Comparison of ENCODE assay signal across 13 cellular contexts in the genomic region with DNA sequence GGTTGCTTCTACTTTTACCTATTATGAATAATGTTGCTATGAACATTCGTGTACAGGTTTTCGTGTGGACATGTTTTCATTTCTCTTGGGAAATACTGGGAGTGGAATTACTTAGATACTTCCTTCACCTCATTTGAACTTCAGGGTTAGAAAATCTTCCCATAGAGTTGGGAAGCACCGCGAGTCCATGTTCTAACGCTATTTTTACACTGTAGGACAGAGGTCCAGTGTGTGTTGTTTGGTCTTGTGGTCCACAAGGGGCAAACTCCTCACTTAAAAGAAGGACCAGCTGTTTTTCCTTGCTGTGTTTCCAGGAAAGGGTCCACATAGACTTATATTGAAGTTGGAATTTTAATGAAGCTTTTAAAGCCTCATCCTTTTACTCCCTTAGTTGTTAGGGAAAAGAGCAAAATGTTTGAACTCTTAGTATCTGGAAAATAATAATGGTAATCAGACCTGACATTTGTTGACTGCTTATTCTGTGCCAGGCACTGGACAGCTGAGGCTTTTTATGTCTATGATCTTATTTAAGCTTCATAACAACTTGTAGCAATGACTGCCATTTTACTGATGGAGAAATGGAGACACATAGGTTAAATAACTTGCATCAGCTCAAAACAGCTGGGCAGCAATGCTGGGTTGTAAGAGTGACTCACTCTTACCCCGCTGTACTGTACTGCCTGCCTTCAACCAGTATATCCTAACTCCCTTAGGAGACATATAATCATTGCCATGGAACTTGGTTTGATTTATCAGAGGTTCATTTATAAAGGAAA. TPM values are rescaled to one million over a fixed set of nuclear protein-coding genes. Genes with fewer than 3 reads are reported as not detected.
DNase-seq lines count a peak whose midpoint lies in the region; ATAC-seq, FAIRE-seq and TF ChIP-seq lines count a peak whose summit lies in the region.
"Had no signal": no experiment of that assay in that cellular context is flagged by ENCODE, and none has a peak within 500 bp of the region (broad histone marks: within the 10 kb centered on the region; RNA-seq: fewer than 3 reads in every experiment).

No MANE protein-coding gene starts in this region.

- H2AFZ ChIP-seq in PC-3 (ENCODE audit: low read length), result no peak overlapping the region
- H2AFZ ChIP-seq: hepatocyte had no signal

- TF ChIP-seq CTCF in osteocyte (IDR thresholded peaks at IDR 0.05), result no peak
- TF ChIP-seq CTCF in PC-3 (conservative IDR thresholded peaks at IDR 0.05; ENCODE audit: low read depth, low read length), result no peak

- CTCF ChIA-PET in PC-3 (lab: Charles Lee), result no interaction called here

- intact Hi-C loops in PC-3 (cut with micrococcal nuclease), result no loop called here
- intact Hi-C loops in activated CD4-positive, alpha-beta T cell treated with anti-CD3 and anti-CD28 coated beads, Interleukin-2, amount 10 ng/mL, durations not matched to agents 24 days and 14 days (cut with micrococcal nuclease), result no loop called here

- H3K27me3 Mint-ChIP-seq in osteocyte (ENCODE audit: unreplicated experiment), result no peaks in the 10 kb centered on the region
- no peaks in the 10 kb centered on the region for H3K27me3 Mint-ChIP-seq in activated CD4-positive, alpha-beta T cell treated with anti-CD3 and anti-CD28 coated beads, Interleukin-2, amount 10 ng/mL, durations not matched to agents 24 days and 14 days
- H3K27me3 Mint-ChIP-seq: activated naive CD8-positive, alpha-beta T cell had no signal

- FAIRE-seq in H54 (lab: Jason Lieb, UNC), result peak; percentile 93

- no peaks in the 10 kb centered on the region for H3F3A ChIP-seq in PC-3 (ENCODE audit: low read length, unreplicated experiment)

- H3K4me1 ChIP-seq in PC-3 (ENCODE audit: insufficient read depth, low read length), result no peaks in the 10 kb centered on the region

- H3K27ac Mint-ChIP-seq in osteocyte (ENCODE audit: unreplicated experiment), result peak overlapping the region; percentile 50
- H3K27ac Mint-ChIP-seq in activated CD4-positive, alpha-beta T cell treated with anti-CD3 and anti-CD28 coated beads, Interleukin-2, amount 10 ng/mL, durations not matched to agents 24 days and 14 days, result no peak overlapping the region
- H3K27ac Mint-ChIP-seq: activated naive CD8-positive, alpha-beta T cell had no signal

- peaks cover 34% of the 10 kb centered on the region for H3K36me3 Mint-ChIP-seq in osteocyte (ENCODE audit: unreplicated experiment)
- H3K36me3 Mint-ChIP-seq in activated CD4-positive, alpha-beta T cell treated with anti-CD3 and anti-CD28 coated beads, Interleukin-2, amount 10 ng/mL, durations not matched to agents 24 days and 14 days (ENCODE audit: low read depth), result peaks cover 64% of the 10 kb centered on the region

- H3K36me3 ChIP-seq in PC-3 (ENCODE audit: low read depth, low read length), result peaks cover 39% of the 10 kb centered on the region

- POLR2A ChIA-PET in PC-3 (lab: Charles Lee; ENCODE audit: unreplicated experiment), result interaction anchor here (0.6 kb wide), 1 partner anchor 10 kb away, joined by 4 read pairs; no protein-coding TSS in a partner anchor

- peak overlapping the region; percentile 28 for H3K27ac ChIP-seq in epithelial cell of prostate
- no peak overlapping the region for H3K27ac ChIP-seq in PC-3 (ENCODE audit: low read length)
- H3K27ac ChIP-seq: hepatocyte, spleen, testis had no signal

- no peak for DNase-seq in H54 (ENCODE audit: insufficient read length, low spot score)
- peak; percentile 40 for DNase-seq in RKO (ENCODE audit: low spot score)
- no peak for DNase-seq in epithelial cell of prostate (ENCODE audit: low read depth, low spot score)
- no peak for DNase-seq in osteocyte (ENCODE audit: extremely low spot score, unreplicated experiment)
- no peak for DNase-seq in PC-3
- DNase-seq in activated CD4-positive, alpha-beta T cell treated with anti-CD3 and anti-CD28 coated beads, Interleukin-2, amount 10 ng/mL, durations not matched to agents 24 days and 14 days, result no peak
- DNase-seq in GM19238 (ENCODE audit: insufficient read length, low spot score), result no peak
- DNase-seq: NCI-H1417 treated with DMSO at 0.1 percent for 48 hours, NCI-H524, spleen, testis had no signal

- no peak for TF ChIP-seq POLR2A in H54 (IDR thresholded peaks at IDR 0.05; ENCODE audit: low read depth, low read length)

- peaks cover 16% of the 10 kb centered on the region for H3K9me3 Mint-ChIP-seq in osteocyte (ENCODE audit: unreplicated experiment)
- H3K9me3 Mint-ChIP-seq in activated CD4-positive, alpha-beta T cell treated with anti-CD3 and anti-CD28 coated beads, Interleukin-2, amount 10 ng/mL, durations not matched to agents 24 days and 14 days, result peaks cover 13% of the 10 kb centered on the region

- peaks cover 11% of the 10 kb centered on the region for H3K4me1 Mint-ChIP-seq in osteocyte (ENCODE audit: unreplicated experiment)
- peaks cover 4% of the 10 kb centered on the region for H3K4me1 Mint-ChIP-seq in activated CD4-positive, alpha-beta T cell treated with anti-CD3 and anti-CD28 coated beads, Interleukin-2, amount 10 ng/mL, durations not matched to agents 24 days and 14 days

- no peak overlapping the region for H3K4me3 Mint-ChIP-seq in osteocyte (ENCODE audit: unreplicated experiment)
- no peak overlapping the region for H3K4me3 Mint-ChIP-seq in activated CD4-positive, alpha-beta T cell treated with anti-CD3 and anti-CD28 coated beads, Interleukin-2, amount 10 ng/mL, durations not matched to agents 24 days and 14 days
- H3K4me3 Mint-ChIP-seq: activated naive CD8-positive, alpha-beta T cell had no signal

- no peak overlapping the region for H3K4me3 ChIP-seq in PC-3 (ENCODE audit: low read length)
- H3K4me3 ChIP-seq: hepatocyte, spleen, testis had no signal

- peaks cover 41% of the 10 kb centered on the region for H3K79me2 ChIP-seq in PC-3 (ENCODE audit: low read length)

- H3K9me3 ChIP-seq in PC-3 (ENCODE audit: low read length), result no peaks in the 10 kb centered on the region
- H3K9me3 ChIP-seq: testis had no signal

- H3K9me2 ChIP-seq in PC-3 (replicated peaks; ENCODE audit: low read length), result no peaks in the 10 kb centered on the region

- no peak for ATAC-seq in PC-3

- no peak overlapping the region for H3K4me2 ChIP-seq in PC-3 (ENCODE audit: low read length)
- H3K4me2 ChIP-seq: hepatocyte had no signal

- BruUV-seq in PC-3 (replicated peaks; lab: Mats Ljungman, UMichigan), result no TSS peak

- no peaks in the 10 kb centered on the region for H4K20me1 ChIP-seq in PC-3 (ENCODE audit: low read length)

- H3K9ac ChIP-seq in PC-3 (ENCODE audit: low read length), result no peak overlapping the region

- no peaks in the 10 kb centered on the region for H3K27me3 ChIP-seq in PC-3 (ENCODE audit: low read length)
- H3K27me3 ChIP-seq: hepatocyte, spleen, testis had no signal

RNA-seq across cellular contexts. Expression of a gene that starts 52.0 kb away (rescaled TPM):
- total RNA-seq in osteocyte (22.5 and 23.1 TPM in 2 replicates), PC-3 (2014; rRNA removed) (19.7 and 23.0 TPM in 2 replicates)
- total RNA-seq in activated CD4-positive, alpha-beta T cell treated with anti-CD3 and anti-CD28 coated beads, Interleukin-2, amount 10 ng/mL, durations not matched to agents 24 days and 14 days, result 25.5 and 26.5 TPM in 2 replicates
